In genomic region chr11:94493443-94494199, GRCh38 we compare ENCODE assay signal across 8 cellular contexts. TPM values are rescaled to one million over a fixed set of nuclear protein-coding genes. Genes with fewer than 3 reads are reported as not detected.
DNase-seq lines count a peak whose midpoint lies in the region; ATAC-seq, FAIRE-seq and TF ChIP-seq lines count a peak whose summit lies in the region.

Gene ANKRD49 (plus strand): TSS chr11:94493984. CDS start chr11:94496694, 2,710 bp downstream.
Gene MRE11 (minus strand): TSS chr11:94493844. CDS start chr11:94492801, 1,043 bp downstream.

- H3K4me3 ChIP-seq in HepG2 (replicated peaks in 1 of 3; ENCODE audit: insufficient read depth in 1 of 3, low read depth in 2 of 3, low read length in 3 of 3) = peak within 1 kb of the TSS; percentile 80 to 90 (median 86)

- intact Hi-C loops in HepG2 (cut with micrococcal nuclease; ENCODE audit: unreplicated experiment) = loop anchor here (5.0 kb wide), 2 partner anchors 366 to 571 kb away; partner anchors contain the start of gene PANX1

- TF ChIP-seq CTCF in HepG2 (CRISPR knock-in tag; IDR thresholded peaks at IDR 0.05) = no peak

- H3K36me3 ChIP-seq in HepG2 (replicated peaks in 1 of 2; ENCODE audit: control insufficient read depth in 1 of 2, insufficient read depth in 2 of 2, low read length in 2 of 2) = peaks cover 4 to 20% of the 10 kb centered on the region in 2 experiments; a peak in 3 of 5 replicates

- H2AFZ ChIP-seq in HepG2 (ENCODE audit: low read length) = peak within 1 kb of the TSS; percentile 77

- peak; percentile 86 for FAIRE-seq in HepG2 (lab: Jason Lieb, UNC)

- no TSS peak for BruUV-seq in HepG2 (replicated peaks; lab: Mats Ljungman, UMichigan)

- H3K4me1 ChIP-seq in HepG2 (ENCODE audit: insufficient read depth, low read length) = peaks cover 29% of the 10 kb centered on the region

- peak; percentile 63 to 81 for TF ChIP-seq POLR2A in HepG2 (IDR thresholded peaks at IDR 0.05; ENCODE audit: insufficient read depth in 1 of 2, low read depth in 2 of 2, low read length in 2 of 2)

- no peaks in the 10 kb centered on the region for H4K20me1 ChIP-seq in HepG2 (ENCODE audit: insufficient read depth, low read length)

- TF ChIP-seq EP300 in HepG2 (IDR thresholded peaks at IDR 0.05; ENCODE audit: low read depth in 2 of 2, low read length in 2 of 2) (no peak), HepG2 (CRISPR knock-in tag; IDR thresholded peaks at IDR 0.05; ENCODE audit: borderline replicate concordance) (no peak)

- TF ChIP-seq RAD21 in HepG2 (CRISPR knock-in tag; IDR thresholded peaks at IDR 0.05) = no peak; the same call in 1 of the 2 replicates

- DNase-seq in C1 segment of cervical spinal cord (lab: John Stamatoyannopoulos, UW) = peak; percentile 59 to 97 (median 91)
- peak; percentile 98 for DNase-seq in NCI-H774 (lab: John Stamatoyannopoulos, UW)
- peak; percentile 95 to 96 for DNase-seq in activated CD4-positive, alpha-beta T cell treated with anti-CD3 and anti-CD28 coated beads, Interleukin-2, amount 50 U/mL, for 4 hours
- peak; percentile 99 for DNase-seq in dermis blood vessel endothelial cell
- peak; percentile 97 for DNase-seq in HepG2 (ENCODE audit: low spot score)
- DNase-seq in stimulated activated CD4-positive, alpha-beta T cell treated with anti-CD3 and anti-CD28 coated beads, Interleukin-4, amount 100 ng/mL, for 1 hour = peak; percentile 93

- in situ Hi-C loops in HepG2 (cut with HindIII; ENCODE audit: extremely low pct_ligation_motif_present, low pct_unique_long_range_greater_than_20kb) = no loop called here

- CTCF ChIA-PET in HepG2 (lab: Yijun Ruan, JAX; ENCODE audit: low intra/inter-chr PET ratio, low total read pairs) = no interaction called here

- no peaks in the 10 kb centered on the region for H3K9me3 ChIP-seq in HepG2 (ENCODE audit: low read length)

- no peaks in the 10 kb centered on the region; a peak in 1 of 5 replicates for H3K27me3 ChIP-seq in HepG2 (ENCODE audit: control insufficient read depth in 1 of 2, insufficient read depth in 2 of 2, low read length in 2 of 2)

- WGBS in HepG2 (ENCODE audit: low lambda C conversion rate) = 2% methylated on average over 33 of the region's 54 CpGs

- H3K27ac ChIP-seq in HepG2 (ENCODE audit: extremely low read length, insufficient read depth, low read length) = peak within 1 kb of the TSS; percentile 89

- H3K79me2 ChIP-seq in HepG2 (ENCODE audit: insufficient read depth, low read length) = peaks cover 32% of the 10 kb centered on the region

- H3K4me2 ChIP-seq in HepG2 (ENCODE audit: low read depth, low read length) = peak within 1 kb of the TSS; percentile 84

- peak; percentile 100 for ATAC-seq in GM19395 (IDR thresholded peaks at IDR 0.05; ENCODE audit: unreplicated experiment)
- peak; percentile 99 for ATAC-seq in HG03565 (IDR thresholded peaks at IDR 0.05; ENCODE audit: unreplicated experiment)
- peak; percentile 99 for ATAC-seq in HepG2

- POLR2A ChIA-PET in HepG2 (lab: Yijun Ruan, JAX) = interaction anchor here (1.0 to 1.3 kb wide), 4 partner anchors 19 to 752 kb away, joined by 3 to 5 read pairs (median 4); partner anchors contain the start of genes C11orf54, C11orf97, PANX1 and TAF1D

- peak within 1 kb of the TSS; percentile 86 for H3K9ac ChIP-seq in HepG2 (ENCODE audit: insufficient read depth, low read depth, low read length)

TF ChIP-seq in HepG2, 621 proteins besides CTCF, POLR2A, EP300 and RAD21 (continues in another document):
- TF ChIP-seq POGK (CRISPR knock-in tag; conservative IDR thresholded peaks at IDR 0.05) (no peak; the same call in 1 of the 2 replicates), HNRNPK (IDR thresholded peaks at IDR 0.05; ENCODE audit: low read depth, low read length, poor library complexity, severe bottlenecking) (no peak), USF2 (IDR thresholded peaks at IDR 0.05; ENCODE audit: low read depth, low read length) (no peak), USF2 (CRISPR knock-in tag; IDR thresholded peaks at IDR 0.05; ENCODE audit: borderline replicate concordance) (peak; percentile 16; the same call in 1 of the 2 replicates), TBX3 (IDR thresholded peaks at IDR 0.05; ENCODE audit: borderline replicate concordance) (no peak)

RNA-seq across cellular contexts. Expression of gene ANKRD49, which starts in this region (rescaled TPM):
- total RNA-seq in dermis blood vessel endothelial cell (11.2 and 15.7 TPM in 2 replicates), HepG2 (2016; rRNA removed; fragmentation: Illumina TruSeq; extraction: Trizol) (14.2 and 18.0 TPM in 2 replicates)
- 3.4 and 3.6 TPM in 2 replicates for total RNA-seq in HepG2 (2016; cell fraction: cytosol; rRNA removed; fragmentation: Illumina TruSeq; extraction: Trizol; ENCODE audit: low read depth)
- total RNA-seq in HepG2 (2016; cell fraction: insoluble cytoplasmic fraction; rRNA removed; fragmentation: Illumina TruSeq; extraction: Trizol) = 15.5 and 18.5 TPM in 2 replicates
- total RNA-seq in HepG2 (2016; cell fraction: membrane; rRNA removed; fragmentation: Illumina TruSeq; extraction: Trizol) = 9.1 and 11.7 TPM in 2 replicates
- total RNA-seq in HepG2 (2016; cell fraction: nucleus; rRNA removed; fragmentation: Illumina TruSeq; extraction: Trizol) = 16.7 and 17.1 TPM in 2 replicates
- 11.5 and 14.3 TPM in 2 replicates for polyA plus RNA-seq in HepG2 (2011; rRNA removed)
- 4.2 and 6.0 TPM in 2 replicates for polyA plus RNA-seq in HepG2 (2011; cell fraction: cytosol; rRNA removed)
- 10.0 and 12.8 TPM in 2 replicates for polyA plus RNA-seq in HepG2 (2011; cell fraction: nucleus; rRNA removed)
- polyA plus RNA-seq in HepG2 (2012) = 9.4 and 9.7 TPM in 2 replicates
- 2.3 and 3.1 TPM in 2 replicates for polyA plus RNA-seq in HepG2 (2016; cell fraction: cytosol; fragmentation: Illumina TruSeq; extraction: Trizol; ENCODE audit: low read depth)
- 16.5 and 19.5 TPM in 2 replicates for polyA plus RNA-seq in HepG2 (2016; cell fraction: insoluble cytoplasmic fraction; fragmentation: Illumina TruSeq; extraction: Trizol; ENCODE audit: low read depth)
- 5.7 and 5.8 TPM in 2 replicates for polyA plus RNA-seq in HepG2 (2016; cell fraction: membrane; fragmentation: Illumina TruSeq; extraction: Trizol; ENCODE audit: low read depth)
- 23.0 and 26.3 TPM in 2 replicates for polyA plus RNA-seq in HepG2 (2016; cell fraction: nucleus; fragmentation: Illumina TruSeq; extraction: Trizol; ENCODE audit: insufficient read depth, low read depth)
- polyA minus RNA-seq in HepG2 (2011; rRNA and poly(A)+ RNA removed; ENCODE audit: low replicate concordance) = 2.4 and 8.1 TPM in 2 replicates
- 3.6 and 4.7 TPM in 2 replicates for polyA minus RNA-seq in HepG2 (2011; cell fraction: cytosol; rRNA and poly(A)+ RNA removed)
- 13.1 and 15.5 TPM in 2 replicates for polyA minus RNA-seq in HepG2 (2011; cell fraction: nucleus; rRNA and poly(A)+ RNA removed)

RNA-seq across cellular contexts. Expression of gene MRE11, which starts in this region (rescaled TPM):
- total RNA-seq in dermis blood vessel endothelial cell (14.0 and 19.6 TPM in 2 replicates), HepG2 (2016; rRNA removed; fragmentation: Illumina TruSeq; extraction: Trizol) (37.3 and 58.2 TPM in 2 replicates)
- 6.8 and 7.0 TPM in 2 replicates for total RNA-seq in HepG2 (2016; cell fraction: cytosol; rRNA removed; fragmentation: Illumina TruSeq; extraction: Trizol; ENCODE audit: low read depth)
- total RNA-seq in HepG2 (2016; cell fraction: insoluble cytoplasmic fraction; rRNA removed; fragmentation: Illumina TruSeq; extraction: Trizol) = 37.9 and 58.6 TPM in 2 replicates
- 7.8 and 9.1 TPM in 2 replicates for total RNA-seq in HepG2 (2016; cell fraction: membrane; rRNA removed; fragmentation: Illumina TruSeq; extraction: Trizol)
- total RNA-seq in HepG2 (2016; cell fraction: nucleus; rRNA removed; fragmentation: Illumina TruSeq; extraction: Trizol) = 72.1 and 72.4 TPM in 2 replicates
- polyA plus RNA-seq in HepG2 (2011; rRNA removed) = 5.2 and 7.2 TPM in 2 replicates
- 1.7 and 2.9 TPM in 2 replicates for polyA plus RNA-seq in HepG2 (2011; cell fraction: cytosol; rRNA removed)
- polyA plus RNA-seq in HepG2 (2011; cell fraction: nucleus; rRNA removed) = 9.2 and 10.0 TPM in 2 replicates
- 9.8 and 17.1 TPM in 2 replicates for polyA plus RNA-seq in HepG2 (2012)
- 0.76 and 1.1 TPM in 2 replicates for polyA plus RNA-seq in HepG2 (2016; cell fraction: cytosol; fragmentation: Illumina TruSeq; extraction: Trizol; ENCODE audit: low read depth)
- 28.4 and 33.0 TPM in 2 replicates for polyA plus RNA-seq in HepG2 (2016; cell fraction: insoluble cytoplasmic fraction; fragmentation: Illumina TruSeq; extraction: Trizol; ENCODE audit: low read depth)
- polyA plus RNA-seq in HepG2 (2016; cell fraction: membrane; fragmentation: Illumina TruSeq; extraction: Trizol; ENCODE audit: low read depth) = 1.8 and 2.1 TPM in 2 replicates
- 43.6 and 48.1 TPM in 2 replicates for polyA plus RNA-seq in HepG2 (2016; cell fraction: nucleus; fragmentation: Illumina TruSeq; extraction: Trizol; ENCODE audit: insufficient read depth, low read depth)
- 4.1 and 11.9 TPM in 2 replicates for polyA minus RNA-seq in HepG2 (2011; rRNA and poly(A)+ RNA removed; ENCODE audit: low replicate concordance)
- 6.9 and 11.3 TPM in 2 replicates for polyA minus RNA-seq in HepG2 (2011; cell fraction: cytosol; rRNA and poly(A)+ RNA removed)
- 43.0 and 56.7 TPM in 2 replicates for polyA minus RNA-seq in HepG2 (2011; cell fraction: nucleus; rRNA and poly(A)+ RNA removed)

Comparison
In these comparisons a context has a peak if more than half of its experiments do, and no peak if none do; other contexts are left out.
1. Peak in every context shown above with its lines: DNase-seq, ATAC-seq, H3K4me3 ChIP-seq and H3K27ac ChIP-seq.